9 cellular contexts compared by ENCODE assay signal in the genomic region with DNA sequence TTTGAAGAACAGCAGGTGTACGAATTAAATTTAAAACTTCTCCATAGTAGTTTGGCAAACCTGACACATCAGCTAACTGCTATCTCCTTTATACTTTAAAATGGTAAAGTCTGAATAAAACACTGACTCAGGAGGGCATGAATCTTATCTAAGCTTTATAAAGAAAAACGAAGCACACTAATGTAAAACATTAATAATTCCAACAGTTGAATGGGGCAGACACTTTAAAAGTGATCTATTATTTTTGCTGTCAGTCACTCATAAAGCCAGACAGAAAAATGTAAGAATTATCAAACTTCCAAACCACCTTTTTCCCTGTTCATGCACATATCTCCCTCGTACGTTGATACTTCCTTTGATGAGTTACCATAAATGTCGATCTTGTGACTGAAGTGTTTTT. TPM values are rescaled to one million over a fixed set of nuclear protein-coding genes. Genes with fewer than 3 reads are reported as not detected.
DNase-seq lines count a peak whose midpoint lies in the region; ATAC-seq and TF ChIP-seq lines count a peak whose summit lies in the region.
"Had no signal": no experiment of that assay in that cellular context is flagged by ENCODE, and none has a peak within 500 bp of the region (broad histone marks: within the 10 kb centered on the region; RNA-seq: fewer than 3 reads in every experiment).

No MANE protein-coding gene starts in this region.

- intact Hi-C loops in colonic mucosa (cut with DNase I) = loop anchor here (10.0 kb wide), 1 partner anchor 160 kb away; a partner anchor contains a TSS

- H3K9ac ChIP-seq in BLaER1 = peak overlapping the region; percentile 91; the same call in 1 of the 2 replicates
- peak overlapping the region; percentile 99; the same call in 1 of the 2 replicates for H3K9ac ChIP-seq in MM.1S (ENCODE audit: low read length)
- H3K9ac ChIP-seq in colonic mucosa (ENCODE audit: low read depth in 2 of 2, low read length in 2 of 2) = peak overlapping the region in 1 of 2 donors; percentile 93
- no peak overlapping the region for H3K9ac ChIP-seq in neural cell (ENCODE audit: low read length)

- DNase-seq in MM.1S = no peak
- DNase-seq in colonic mucosa = no peak
- no peak for DNase-seq in activated CD8-positive, alpha-beta memory T cell treated with anti-CD3 and anti-CD28 coated beads for 24 hours
- DNase-seq: NCI-H2107 had no signal

- no peak overlapping the region for H3K27ac ChIP-seq in BLaER1
- H3K27ac ChIP-seq in MM.1S (ENCODE audit: low read length) = no peak overlapping the region
- H3K27ac ChIP-seq in colonic mucosa = no peak overlapping the region
- no peak overlapping the region for H3K27ac ChIP-seq in neural cell (ENCODE audit: low read length)

- H3K79me2 ChIP-seq in MM.1S (ENCODE audit: low read length) (peaks cover 84% of the 10 kb centered on the region), neural cell (replicated peaks; ENCODE audit: insufficient read depth, low read length) (peaks cover 76% of the 10 kb centered on the region)

- no peaks in the 10 kb centered on the region for H3K27me3 ChIP-seq in BLaER1
- no peaks in the 10 kb centered on the region for H3K27me3 ChIP-seq in MM.1S (replicated peaks; ENCODE audit: insufficient read depth, low read length)
- H3K27me3 ChIP-seq in colonic mucosa = no peaks in the 10 kb centered on the region
- no peaks in the 10 kb centered on the region for H3K27me3 ChIP-seq in neural cell (ENCODE audit: insufficient read depth, low read depth, low read length)

- no peaks in the 10 kb centered on the region for H3K9me2 ChIP-seq in MM.1S (replicated peaks; ENCODE audit: insufficient read depth, low read length)
- H3K9me2 ChIP-seq in neural cell (ENCODE audit: insufficient read depth, low read length) = no peaks in the 10 kb centered on the region

- TF ChIP-seq CTCF in MM.1S (IDR thresholded peaks at IDR 0.05; ENCODE audit: low read length) = no peak
- TF ChIP-seq CTCF in colonic mucosa (IDR thresholded peaks at IDR 0.05) = no peak
- TF ChIP-seq CTCF in neural cell (IDR thresholded peaks at IDR 0.05; ENCODE audit: poor library complexity, severe bottlenecking) = no peak

- no peak for TF ChIP-seq RAD21 in neural cell (conservative IDR thresholded peaks at IDR 0.05)

- H3K4me3 ChIP-seq in BLaER1 (peak overlapping the region; percentile 91; the same call in 1 of the 2 replicates), MM.1S (ENCODE audit: low read length) (peak overlapping the region; percentile 100), colonic mucosa (peak overlapping the region; percentile 68), neural cell (ENCODE audit: low read length) (peak overlapping the region; percentile 88)

- no peak for TF ChIP-seq EP300 in neural cell (conservative IDR thresholded peaks at IDR 0.05; ENCODE audit: poor library complexity, severe bottlenecking)

- H3F3A ChIP-seq in MM.1S (ENCODE audit: insufficient read depth, low read length) (peaks cover 21% of the 10 kb centered on the region), neural cell (ENCODE audit: insufficient read depth, low read length, poor library complexity, severe bottlenecking) (peaks cover 4% of the 10 kb centered on the region)

- H4K20me1 ChIP-seq in BLaER1 = peaks cover 71% of the 10 kb centered on the region
- peaks cover 18% of the 10 kb centered on the region for H4K20me1 ChIP-seq in MM.1S (ENCODE audit: insufficient read depth, low read length)
- no peaks in the 10 kb centered on the region for H4K20me1 ChIP-seq in neural cell (ENCODE audit: insufficient read depth)

- H3K36me3 ChIP-seq in BLaER1 = peaks cover 22% of the 10 kb centered on the region; the same call in 1 of the 2 replicates
- H3K36me3 ChIP-seq in MM.1S (replicated peaks; ENCODE audit: insufficient read depth, low read length) = no peaks in the 10 kb centered on the region; the same call in 1 of the 2 replicates
- H3K36me3 ChIP-seq in colonic mucosa = no peaks in the 10 kb centered on the region
- no peaks in the 10 kb centered on the region for H3K36me3 ChIP-seq in neural cell (ENCODE audit: insufficient read depth, low read length)

- H3K9me3 ChIP-seq in BLaER1 (no peaks in the 10 kb centered on the region), MM.1S (replicated peaks; ENCODE audit: insufficient read depth, low read length) (no peaks in the 10 kb centered on the region), colonic mucosa (no peaks in the 10 kb centered on the region), neural cell (ENCODE audit: low read length) (no peaks in the 10 kb centered on the region)

- H3K4me1 ChIP-seq in BLaER1 = peaks cover 41% of the 10 kb centered on the region
- peaks cover 14% of the 10 kb centered on the region; the same call in 1 of the 2 replicates for H3K4me1 ChIP-seq in MM.1S (ENCODE audit: low read length)
- peaks cover 8% of the 10 kb centered on the region for H3K4me1 ChIP-seq in colonic mucosa

- H3K4me2 ChIP-seq in BLaER1 (peak overlapping the region; percentile 86), MM.1S (ENCODE audit: low read depth, low read length) (peak overlapping the region; percentile 97), neural cell (ENCODE audit: low read length) (peak overlapping the region; percentile 16)

- ATAC-seq in GM19351 (IDR thresholded peaks at IDR 0.05; ENCODE audit: unreplicated experiment) (no peak), GM18511 (IDR thresholded peaks at IDR 0.05; ENCODE audit: unreplicated experiment) (no peak), GM19324 (IDR thresholded peaks at IDR 0.05; ENCODE audit: low FRiP score, unreplicated experiment) (no peak)

- H2AFZ ChIP-seq in MM.1S (ENCODE audit: low read length) = no peak overlapping the region
- H2AFZ ChIP-seq in neural cell (ENCODE audit: low read depth, low read length) = no peak overlapping the region

TF ChIP-seq in neural cell, 6 proteins besides CTCF, POLR2A, EP300 and RAD21:
- TF ChIP-seq MXI1 (conservative IDR thresholded peaks at IDR 0.05; ENCODE audit: poor library complexity, severe bottlenecking) (no peak), SMC3 (conservative IDR thresholded peaks at IDR 0.05; ENCODE audit: poor library complexity) (no peak), TAF1 (IDR thresholded peaks at IDR 0.05; ENCODE audit: low read depth) (no peak), EZH2 (IDR thresholded peaks at IDR 0.05; ENCODE audit: borderline replicate concordance, insufficient read depth, low read length, poor library complexity, severe bottlenecking) (no peak), POLR2AphosphoS5 (IDR thresholded peaks at IDR 0.05) (no peak)

RNA-seq across cellular contexts. Expression of a gene that starts 2.6 kb away (rescaled TPM):
- 100 to 1,000 TPM; 213 to 250 TPM for total RNA-seq in colonic mucosa
- 270 and 284 TPM in 2 replicates for polyA plus RNA-seq in neural cell
- polyA minus RNA-seq in neural cell = 121 and 146 TPM in 2 replicates

RNA-seq across cellular contexts. Expression of a gene that starts 38.5 kb away (rescaled TPM):
- 10 to 100 TPM; 24.4 to 34.5 TPM for total RNA-seq in colonic mucosa
- polyA plus RNA-seq in neural cell = 9.6 and 10.3 TPM in 2 replicates
- polyA minus RNA-seq in neural cell = 30.2 and 37.7 TPM in 2 replicates

RNA-seq across cellular contexts. Expression of a gene that starts 50.4 kb away (rescaled TPM):
- under 1 TPM; 0.02 to 0.05 TPM for total RNA-seq in colonic mucosa
- polyA plus RNA-seq in neural cell = 1.6 and 1.8 TPM in 2 replicates
- polyA minus RNA-seq in neural cell = 1.2 and 1.7 TPM in 2 replicates

Comparison
In these comparisons a context has a peak if more than half of its experiments do, and no peak if none do; other contexts are left out.
1. H3K4me2 ChIP-seq: peak in every context shown above with its lines; median percentile 97 in MM.1S; 86 in BLaER1; 16 in neural cell.